In the genomic region with DNA sequence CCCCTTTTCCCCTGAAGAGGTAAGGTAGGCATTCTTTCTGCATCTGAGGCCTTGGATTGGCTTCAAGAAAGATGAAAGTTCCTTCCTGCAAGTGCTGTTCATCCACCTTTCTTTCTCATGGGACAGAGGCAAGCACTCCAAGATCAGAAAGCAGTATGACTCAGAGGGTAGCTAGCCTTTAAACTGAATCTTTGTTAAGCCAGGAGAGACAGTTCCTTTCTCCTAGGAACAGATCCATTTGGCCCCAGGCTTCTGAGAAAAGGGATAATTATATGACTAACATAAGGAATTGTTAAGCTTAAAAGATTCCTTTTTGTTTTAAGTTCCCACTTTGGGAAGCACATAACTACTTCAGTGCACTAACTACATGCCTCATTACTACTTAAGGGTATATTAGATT, we compare ENCODE assay signal across 13 cellular contexts.
DNase-seq lines count a peak whose midpoint lies in the region; ATAC-seq and TF ChIP-seq lines count a peak whose summit lies in the region.
"Had no signal": no experiment of that assay in that cellular context is flagged by ENCODE, and none has a peak within 500 bp of the region (broad histone marks: within the 10 kb centered on the region; RNA-seq: fewer than 3 reads in every experiment).

No MANE protein-coding gene starts in this region.

- H3K27me3 ChIP-seq in left lung (no peaks in the 10 kb centered on the region), tibial artery (no peaks in the 10 kb centered on the region), right cardiac atrium (ENCODE audit: control insufficient read depth, insufficient read depth) (no peaks in the 10 kb centered on the region)
- H3K27me3 ChIP-seq: spleen, vagina had no signal

- peak; percentile 85 for ATAC-seq in left lung
- ATAC-seq in right cardiac atrium, result no peak

- peaks cover 0 to 7% of the 10 kb centered on the region in 2 donors for H3K4me1 ChIP-seq in left lung
- H3K4me1 ChIP-seq in tibial artery, result peaks cover 0 to 21% (median 12%) of the 10 kb centered on the region in 4 donors
- peaks cover 2% of the 10 kb centered on the region for H3K4me1 ChIP-seq in right cardiac atrium (ENCODE audit: control insufficient read depth, insufficient read depth, low read length)

- DNase-seq in AG20443 (ENCODE audit: low spot score) (peak; percentile 48), LHCN-M2 (ENCODE audit: low read depth) (peak; percentile 54), choroid plexus epithelial cell (ENCODE audit: low read depth) (peak; percentile 39), left lung (no peak), tibial artery (no peak), right cardiac atrium (no peak), epidermal melanocyte (ENCODE audit: insufficient read length, low spot score) (no peak), midbrain (lab: John Stamatoyannopoulos, UW) (no peak)
- DNase-seq: activated T-cell treated with anti-CD3 and anti-CD28 coated beads, Interleukin-2, amount 50 U/mL, for 24 hours; Kasumi-1; SHP77 treated with DMSO at 0.1 percent for 48 hours; spleen had no signal

- H3K27ac ChIP-seq in left lung (no peak overlapping the region), tibial artery (no peak overlapping the region), right cardiac atrium (ENCODE audit: low read length) (no peak overlapping the region)
- H3K27ac ChIP-seq: spleen, vagina had no signal

- no peaks in the 10 kb centered on the region for H3K36me3 ChIP-seq in left lung
- no peaks in the 10 kb centered on the region for H3K36me3 ChIP-seq in tibial artery
- H3K36me3 ChIP-seq: spleen, vagina had no signal

- H3K4me3 ChIP-seq in choroid plexus epithelial cell (ENCODE audit: low read depth, low read length), result no peak overlapping the region
- H3K4me3 ChIP-seq in left lung, result no peak overlapping the region
- no peak overlapping the region for H3K4me3 ChIP-seq in tibial artery
- no peak overlapping the region for H3K4me3 ChIP-seq in right cardiac atrium (ENCODE audit: low read length)
- H3K4me3 ChIP-seq: spleen, vagina had no signal

- TF ChIP-seq CTCF in choroid plexus epithelial cell (conservative IDR thresholded peaks at IDR 0.05; ENCODE audit: low read depth, low read length) (no peak), left lung (IDR thresholded peaks at IDR 0.05) (no peak), tibial artery (IDR thresholded peaks at IDR 0.05) (no peak)

- H3K9me3 ChIP-seq in left lung (no peaks in the 10 kb centered on the region), tibial artery (no peaks in the 10 kb centered on the region), right cardiac atrium (ENCODE audit: control insufficient read depth, low read length) (no peaks in the 10 kb centered on the region)
- H3K9me3 ChIP-seq: spleen, vagina had no signal

- intact Hi-C loops in left lung (cut with DNase I) (no loop called here), tibial artery (cut with DNase I; ENCODE audit: low total_unique reads) (no loop called here), right cardiac atrium (cut with DNase I) (no loop called here)

Comparison
In these comparisons a context has a peak if more than half of its experiments do, and no peak if none do; other contexts are left out.
1. DNase-seq: peak in AG20443 (single experiment), LHCN-M2 (single experiment) and choroid plexus epithelial cell (single experiment); none in left lung (0 of 2), tibial artery (0 of 2), right cardiac atrium (0 of 3), epidermal melanocyte (single experiment) and midbrain (single experiment).